ENCODE assay signal across 1 cellular context in genomic region chr19:13526552-13526951, GRCh38.
TF ChIP-seq lines count a peak whose summit lies in the region.

No MANE protein-coding gene starts in this region.

TF ChIP-seq in SK-N-SH treated with all-trans-retinoic acid at 6 μM for 48 hours, 23 proteins besides CTCF, POLR2A, EP300 and RAD21 (continued from another document):
- TF ChIP-seq BACH2 (CRISPR knock-in tag; IDR thresholded peaks at IDR 0.05; ENCODE audit: borderline replicate concordance) (no peak), TSHZ2 (CRISPR knock-in tag; IDR thresholded peaks at IDR 0.05) (no peak), SNAI2 (CRISPR knock-in tag; IDR thresholded peaks at IDR 0.05) (no peak)
TF ChIP-seq in SK-N-SH treated with all-trans-retinoic acid at 6 μM for 48 hours: peak in this region for 0.
